Comparison of ENCODE assay signal across 8 cellular contexts in genomic region chr15:73700041-73700842, GRCh38. TPM values are rescaled to one million over a fixed set of nuclear protein-coding genes. Genes with fewer than 3 reads are reported as not detected.
DNase-seq lines count a peak whose midpoint lies in the region; ATAC-seq and TF ChIP-seq lines count a peak whose summit lies in the region.

No MANE protein-coding gene starts in this region.

- no peaks in the 10 kb centered on the region for H4K20me1 ChIP-seq in HCT116 (ENCODE audit: insufficient read depth)

- H3K27me3 ChIP-seq in BJ (ENCODE audit: control insufficient read depth, insufficient read depth, low read length) (no peaks in the 10 kb centered on the region), HCT116 (ENCODE audit: insufficient read depth, low read length) (no peaks in the 10 kb centered on the region), dorsolateral prefrontal cortex (no peaks in the 10 kb centered on the region), lung (ENCODE audit: control insufficient read depth, insufficient read depth) (no peaks in the 10 kb centered on the region)

- WGBS in lung, 2 donors, result 32% methylated on average over 13 of the region's 13 CpGs

- POLR2A ChIA-PET in BJ (lab: Charles Lee), result no interaction called here
- POLR2A ChIA-PET in HCT116 (lab: Charles Lee), result interaction anchor here (0.5 kb wide), 1 partner anchor 734 kb away, joined by 4 read pairs; the partner anchor contains the start of gene SEMA7A

- no peak overlapping the region for H3K4me3 ChIP-seq in BJ (ENCODE audit: low read depth, low read length)
- no peak overlapping the region for H3K4me3 ChIP-seq in HCT116 (replicated peaks in 1 of 2; ENCODE audit: low read depth in 1 of 2, low read length in 2 of 2)
- H3K4me3 ChIP-seq in dorsolateral prefrontal cortex, result peak overlapping the region in 1 of 59 donors; percentile 24
- no peak overlapping the region for H3K4me3 ChIP-seq in lung

- TF ChIP-seq POLR2A in HCT116 (IDR thresholded peaks at IDR 0.05; ENCODE audit: borderline replicate concordance, extremely low read depth, insufficient read depth, insufficient read length), result no peak

- H3K4me1 ChIP-seq in HCT116 (ENCODE audit: control insufficient read depth in 1 of 2, insufficient read depth in 2 of 2, low read length in 2 of 2) (peaks cover 0 to 18% of the 10 kb centered on the region in 2 experiments; a peak in 2 of 4 replicates), lung (ENCODE audit: control insufficient read depth in 2 of 2, insufficient read depth in 2 of 2, low read length in 2 of 2) (peaks cover 7 to 13% of the 10 kb centered on the region in 2 donors)

- no peak overlapping the region for H3K9ac ChIP-seq in HCT116 (ENCODE audit: low read length)

- peaks cover 27% of the 10 kb centered on the region; the same call in 1 of the 2 replicates for H3K79me2 ChIP-seq in HCT116 (ENCODE audit: insufficient read depth, low read length)

- peaks cover 21% of the 10 kb centered on the region for H3K36me3 ChIP-seq in BJ (ENCODE audit: control insufficient read depth, insufficient read depth, low read length)
- peaks cover 3 to 7% of the 10 kb centered on the region in 2 experiments; a peak in 2 of 4 replicates for H3K36me3 ChIP-seq in HCT116 (ENCODE audit: control insufficient read depth in 1 of 2, insufficient read depth in 2 of 2, low read length in 2 of 2)
- peaks cover 0 to 9% of the 10 kb centered on the region in 2 donors for H3K36me3 ChIP-seq in lung (ENCODE audit: control insufficient read depth in 2 of 2, insufficient read depth in 2 of 2, low read length in 2 of 2)

- no peak overlapping the region for H2AFZ ChIP-seq in HCT116 (ENCODE audit: low read depth, low read length, poor library complexity, severe bottlenecking)

- intact Hi-C loops in HCT116 (cut with micrococcal nuclease), result loop anchor here (1.0 kb wide), 5 partner anchors 23 to 416 kb away; no protein-coding TSS in a partner anchor
- intact Hi-C loops in dorsolateral prefrontal cortex (cut with DNase I), result loop anchor here (1.0 to 10.0 kb wide), 5 partner anchors 64 to 395 kb away; no protein-coding TSS in a partner anchor

- H3K9me2 ChIP-seq in HCT116 (ENCODE audit: insufficient read depth), result no peaks in the 10 kb centered on the region

- TF ChIP-seq CTCF in BJ (IDR thresholded peaks at IDR 0.05; ENCODE audit: insufficient read depth, low read depth, low read length) (peak; percentile 92), HCT116 (IDR thresholded peaks at IDR 0.05 in 2 of 3, conservative IDR thresholded peaks at IDR 0.05 in 1 of 3; ENCODE audit: borderline replicate concordance in 1 of 3, insufficient read depth in 1 of 3, low read depth in 2 of 3, low read length in 2 of 3) (peak; percentile 87 to 97 (median 97)), dorsolateral prefrontal cortex (IDR thresholded peaks at IDR 0.05 in 54 of 56, conservative IDR thresholded peaks at IDR 0.05 in 2 of 56; ENCODE audit: low read depth in 1 of 56, partially characterized antibody in 56 of 56) (peak; percentile 87 to 99 (median 96)), lung (IDR thresholded peaks at IDR 0.05; ENCODE audit: control extremely low read depth, extremely low read depth) (peak; percentile 96)

- no peak for DNase-seq in BJ (ENCODE audit: low read depth)
- peak; percentile 51 for DNase-seq in HCT116 (ENCODE audit: low read depth, low spot score)
- peak; percentile 7 for DNase-seq in NCI-H748 treated with DMSO at 0.1 percent for 48 hours (lab: John Stamatoyannopoulos, UW)
- peak; percentile 69 for DNase-seq in activated CD4-positive, alpha-beta T cell treated with anti-CD3 and anti-CD28 coated beads, Interleukin-2, amount 50 U/mL, for 4 hours
- DNase-seq in dorsolateral prefrontal cortex, result peak; percentile 66 to 88 (median 80)
- peak; percentile 79 for DNase-seq in lung (ENCODE audit: low spot score)
- peak; percentile 44 for DNase-seq in stimulated activated CD8-positive, alpha-beta memory T cell treated with anti-CD3 and anti-CD28 coated beads, Interleukin-12 subunit alpha, Interleukin-12 subunit beta, amount 100 ng/mL, for 4 hours (ENCODE audit: low read depth)

- ATAC-seq in HCT116 (peak; percentile 72), lung (ENCODE audit: insufficient read depth, low FRiP score) (no peak), GM19397 (IDR thresholded peaks at IDR 0.05; ENCODE audit: unreplicated experiment) (no peak)

- H3K4me2 ChIP-seq in HCT116 (ENCODE audit: low read length), result no peak overlapping the region

- CTCF ChIA-PET in BJ (lab: Yijun Ruan, JAX), result interaction anchor here (0.6 to 14.3 kb wide), 32 partner anchors 9 to 415 kb away, joined by 3 to 316 read pairs (median 4); partner anchors contain the start of genes CD276 and NPTN
- CTCF ChIA-PET in HCT116 (lab: Charles Lee), result interaction anchor here (0.7 to 7.2 kb wide), 17 partner anchors 9 to 435 kb away, joined by 3 to 64 read pairs (median 3); partner anchors contain the start of gene NPTN

- peak; percentile 93 for TF ChIP-seq RAD21 in HCT116 (IDR thresholded peaks at IDR 0.05; ENCODE audit: low read depth)

- H3K9me3 ChIP-seq in HCT116 (ENCODE audit: control insufficient read depth in 1 of 2, insufficient read depth in 1 of 2, low read depth in 1 of 2, low read length in 2 of 2) (no peaks in the 10 kb centered on the region), lung (ENCODE audit: control insufficient read depth in 2 of 2, insufficient read depth in 1 of 2, low read length in 1 of 2) (no peaks in the 10 kb centered on the region)

- no TSS peak for BruUV-seq in HCT116 (replicated peaks; lab: Mats Ljungman, UMichigan)

- RAD21 ChIA-PET in HCT116 (lab: Charles Lee; ENCODE audit: low non-redundant PET in 1 of 2, low total read pairs in 2 of 2, uncharacterized antibody in 2 of 2, unreplicated experiment in 2 of 2), result interaction anchor here (1.0 to 1.5 kb wide), 6 partner anchors 9 to 140 kb away, joined by 3 to 7 read pairs (median 5); no protein-coding TSS in a partner anchor

- H3K27ac ChIP-seq in HCT116 (ENCODE audit: low read depth, low read length), result no peak overlapping the region
- H3K27ac ChIP-seq in dorsolateral prefrontal cortex, result peak overlapping the region in 2 of 59 donors; percentile 18
- H3K27ac ChIP-seq in lung (ENCODE audit: low read depth in 1 of 2, low read length in 1 of 2), result no peak overlapping the region

TF ChIP-seq in HCT116, 20 proteins besides CTCF, POLR2A, EP300 and RAD21:
- TF ChIP-seq ZFX (IDR thresholded peaks at IDR 0.05) (no peak), POLR2AphosphoS5 (IDR thresholded peaks at IDR 0.05; ENCODE audit: low read depth, low read length) (no peak), MAX (IDR thresholded peaks at IDR 0.05) (no peak), REST (IDR thresholded peaks at IDR 0.05; ENCODE audit: low read depth) (no peak), JUND (IDR thresholded peaks at IDR 0.05) (no peak), EZH2 (IDR thresholded peaks at IDR 0.05) (no peak), SP1 (IDR thresholded peaks at IDR 0.05; ENCODE audit: low read depth) (no peak), SRF (IDR thresholded peaks at IDR 0.05; ENCODE audit: low read depth) (no peak)

RNA-seq across cellular contexts. Expression of gene CD276, which starts 16.1 kb away (rescaled TPM):
- 61.9 and 107 TPM in 2 replicates for polyA plus RNA-seq in BJ (2011; rRNA removed)
- 28.8 and 45.3 TPM in 2 replicates for polyA minus RNA-seq in BJ (2011; rRNA and poly(A)+ RNA removed)
- 75.4 TPM for total RNA-seq in HCT116 (2021; ENCODE audit: unreplicated experiment)
- polyA plus RNA-seq in HCT116 (2012), result 75.6 and 102 TPM in 2 replicates
- total RNA-seq in dorsolateral prefrontal cortex, result 10 to 100 TPM; 13.7 to 51.4 (median 30.0) TPM
- total RNA-seq in lung, result 10 to 100 TPM; 39.5 to 71.1 TPM
- 10 to 100 TPM; 33.8 to 34.7 TPM for polyA plus RNA-seq in lung

RNA-seq across cellular contexts. Expression of gene INSYN1, which starts 52.9 kb away (rescaled TPM):
- 3.2 and 3.5 TPM in 2 replicates for polyA plus RNA-seq in BJ (2011; rRNA removed)
- polyA minus RNA-seq in BJ (2011; rRNA and poly(A)+ RNA removed), result 2.2 and 2.4 TPM in 2 replicates
- 2.0 TPM for total RNA-seq in HCT116 (2021; ENCODE audit: unreplicated experiment)
- polyA plus RNA-seq in HCT116 (2012), result 0.85 and 1.1 TPM in 2 replicates
- total RNA-seq in dorsolateral prefrontal cortex, result 100 to 1,000 TPM in 55 of 120 experiments, 10 to 100 TPM in 65; 39.7 to 181 (median 97.6) TPM
- 1 to 10 TPM; 3.1 to 5.6 TPM for total RNA-seq in lung
- polyA plus RNA-seq in lung, result 1 to 10 TPM in 1 of 2 donors, under 1 TPM in 1; 0.86 to 4.9 TPM

Comparison
In these comparisons a context has a peak if more than half of its experiments do, and no peak if none do; other contexts are left out.
1. RNA of gene INSYN1, which starts 52.9 kb away (total RNA-seq): 39.7 to 181 TPM in dorsolateral prefrontal cortex; 3.1 to 5.6 TPM in lung and 2.0 TPM in HCT116 (single experiment); every median in the first group is over 4 times any median in the second.
2. Peak in every context shown above with its lines, with median percentiles within 50 percentile points of each other: CTCF ChIP-seq.